ENCODE assay signal across 8 cellular contexts in genomic region chr5:143014017-143014651, GRCh38.
DNase-seq lines count a peak whose midpoint lies in the region; ATAC-seq, FAIRE-seq and TF ChIP-seq lines count a peak whose summit lies in the region.

No MANE protein-coding gene starts in this region.

- H4K20me1 ChIP-seq in OCI-LY1 (ENCODE audit: insufficient read depth, low read length) (no peaks in the 10 kb centered on the region), endothelial cell of umbilical vein (replicated peaks; ENCODE audit: control insufficient read depth, extremely low read depth, insufficient read depth, low read length) (no peaks in the 10 kb centered on the region)

- TF ChIP-seq CTCF in OCI-LY1 (IDR thresholded peaks at IDR 0.05; ENCODE audit: low read length) (peak; percentile 68), endothelial cell of umbilical vein (IDR thresholded peaks at IDR 0.05; ENCODE audit: extremely low read depth in 1 of 2, insufficient read depth in 1 of 2, low read depth in 1 of 2, low read length in 2 of 2) (peak; percentile 46)

- no peak overlapping the region for H3K4me3 Mint-ChIP-seq in activated T-cell treated with anti-CD3 and anti-CD28 coated beads, Interleukin-2, amount 50 U/mL, for 72 hours

- H3K27me3 Mint-ChIP-seq in activated T-cell treated with anti-CD3 and anti-CD28 coated beads, Interleukin-2, amount 50 U/mL, for 72 hours (ENCODE audit: low read depth): no peaks in the 10 kb centered on the region

- H3K4me2 ChIP-seq in OCI-LY1 (ENCODE audit: low read length): no peak overlapping the region
- H3K4me2 ChIP-seq in endothelial cell of umbilical vein (ENCODE audit: insufficient read depth, low read length): no peak overlapping the region

- H3K9ac ChIP-seq in OCI-LY1 (ENCODE audit: low read length) (no peak overlapping the region), endothelial cell of umbilical vein (replicated peaks; ENCODE audit: extremely low read depth, insufficient read depth, low read length) (no peak overlapping the region)

- H3K9me1 ChIP-seq in endothelial cell of umbilical vein (replicated peaks; ENCODE audit: control insufficient read depth, extremely low read depth, insufficient read depth, low read length): no peaks in the 10 kb centered on the region

- peaks cover 4 to 5% of the 10 kb centered on the region in 2 donors for H3K9me3 Mint-ChIP-seq in activated T-cell treated with anti-CD3 and anti-CD28 coated beads, Interleukin-2, amount 50 U/mL, for 72 hours

- no peak for TF ChIP-seq POLR2A in endothelial cell of umbilical vein (IDR thresholded peaks at IDR 0.05; ENCODE audit: low read depth, low read length)

- H3K36me3 Mint-ChIP-seq in activated T-cell treated with anti-CD3 and anti-CD28 coated beads, Interleukin-2, amount 50 U/mL, for 72 hours (ENCODE audit: insufficient read depth in 2 of 2): peaks cover 7 to 13% of the 10 kb centered on the region in 2 donors

- dilution Hi-C loops in endothelial cell of umbilical vein (cut with MboI; ENCODE audit: extremely low pct_ligation_motif_present, low sequenced_read_pairs): no loop called here

- H3F3A ChIP-seq in OCI-LY1 (ENCODE audit: insufficient read depth, low read length): no peaks in the 10 kb centered on the region

- POLR2A ChIA-PET in endothelial cell of umbilical vein (lab: Charles Lee): no interaction called here

- H3K27ac ChIP-seq in OCI-LY1 (ENCODE audit: low read depth, low read length, poor library complexity, severe bottlenecking) (no peak overlapping the region), endothelial cell of umbilical vein (ENCODE audit: insufficient read depth, low read depth, low read length) (no peak overlapping the region)

- H2AFZ ChIP-seq in OCI-LY1 (ENCODE audit: low read length) (no peak overlapping the region), endothelial cell of umbilical vein (ENCODE audit: low read depth, low read length) (no peak overlapping the region)

- H3K9me2 ChIP-seq in OCI-LY1 (ENCODE audit: low read depth, low read length): no peaks in the 10 kb centered on the region

- H3K36me3 ChIP-seq in OCI-LY1 (ENCODE audit: insufficient read depth, low read length) (no peaks in the 10 kb centered on the region), endothelial cell of umbilical vein (ENCODE audit: control insufficient read depth in 2 of 2, extremely low read depth in 1 of 2, insufficient read depth in 2 of 2, low read length in 2 of 2) (no peaks in the 10 kb centered on the region)

- H3K27me3 ChIP-seq in OCI-LY1 (ENCODE audit: insufficient read depth, low read length) (no peaks in the 10 kb centered on the region), endothelial cell of umbilical vein (ENCODE audit: control insufficient read depth in 2 of 2, insufficient read depth in 2 of 2, low read length in 2 of 2) (no peaks in the 10 kb centered on the region)

- peaks cover 41% of the 10 kb centered on the region for H3K4me1 Mint-ChIP-seq in activated T-cell treated with anti-CD3 and anti-CD28 coated beads, Interleukin-2, amount 50 U/mL, for 72 hours (ENCODE audit: low read depth)

- intact Hi-C loops in endothelial cell of umbilical vein (cut with micrococcal nuclease): no loop called here

- no peak for ATAC-seq in activated T-cell treated with anti-CD3 and anti-CD28 coated beads, Interleukin-2, amount 50 U/mL, for 72 hours (replicated peaks in 1 of 2)

- BruUV-seq in endothelial cell of umbilical vein (replicated peaks; lab: Mats Ljungman, UMichigan): no TSS peak

- peak; percentile 42 to 55 for DNase-seq in activated T-cell treated with anti-CD3 and anti-CD28 coated beads, Interleukin-2, amount 50 U/mL, for 72 hours
- DNase-seq in activated T-cell treated with anti-CD3 and anti-CD28 coated beads for 4 hours (no peak), endothelial cell of umbilical vein (ENCODE audit: low read depth, low spot score) (no peak), medulla oblongata (ENCODE audit: extremely low spot score) (no peak), NCI-H226 (no peak), MV-4-11 (lab: John Stamatoyannopoulos, UW) (no peak)
- DNase-seq in stimulated activated CD4-positive, alpha-beta T cell treated with anti-CD3 and anti-CD28 coated beads, Interleukin-1b, Interleukin-23, amount 100 ng/mL, for 48 hours: peak; percentile 51

- no peak overlapping the region for H3K4me3 ChIP-seq in OCI-LY1 (ENCODE audit: low read depth, low read length, poor library complexity, severe bottlenecking)
- H3K4me3 ChIP-seq in endothelial cell of umbilical vein (replicated peaks in 1 of 3; ENCODE audit: insufficient read depth in 1 of 3, low read depth in 1 of 3, low read length in 3 of 3): no peak overlapping the region

- H3K4me1 ChIP-seq in OCI-LY1 (ENCODE audit: insufficient read depth, low read length, severe bottlenecking) (peaks cover 30% of the 10 kb centered on the region), endothelial cell of umbilical vein (ENCODE audit: control insufficient read depth, extremely low read depth, insufficient read depth, low read length) (no peaks in the 10 kb centered on the region)

- H3K9me3 ChIP-seq in OCI-LY1 (ENCODE audit: low read length) (no peaks in the 10 kb centered on the region), endothelial cell of umbilical vein (replicated peaks; ENCODE audit: control insufficient read depth, insufficient read depth, low read length) (no peaks in the 10 kb centered on the region)

- H3K79me2 ChIP-seq in OCI-LY1 (ENCODE audit: insufficient read depth, low read length): no peaks in the 10 kb centered on the region
- H3K79me2 ChIP-seq in endothelial cell of umbilical vein (ENCODE audit: control insufficient read depth, insufficient read depth, low read length): no peaks in the 10 kb centered on the region

- FAIRE-seq in endothelial cell of umbilical vein (lab: Jason Lieb, UNC): no peak

- peak overlapping the region; percentile 54 for H3K27ac Mint-ChIP-seq in activated T-cell treated with anti-CD3 and anti-CD28 coated beads, Interleukin-2, amount 50 U/mL, for 72 hours

- CTCF ChIA-PET in endothelial cell of umbilical vein (lab: Charles Lee): interaction anchor here (0.6 to 1.3 kb wide), 2 partner anchors 340 to 390 kb away, joined by 3 read pairs; no protein-coding TSS in a partner anchor

TF ChIP-seq in endothelial cell of umbilical vein, 7 proteins besides CTCF, POLR2A, EP300 and RAD21:
- TF ChIP-seq FOS (IDR thresholded peaks at IDR 0.05; ENCODE audit: borderline replicate concordance, insufficient read depth, low read length) (no peak), MYC (IDR thresholded peaks at IDR 0.05; ENCODE audit: low read depth, low read length) (no peak), EZH2 (IDR thresholded peaks at IDR 0.05; ENCODE audit: borderline replicate concordance, low read depth, low read length, severe bottlenecking) (no peak), GATA2 (IDR thresholded peaks at IDR 0.05; ENCODE audit: insufficient read depth, insufficient read length, low read depth, low read length) (no peak), POLR2AphosphoS5 (IDR thresholded peaks at IDR 0.05; ENCODE audit: insufficient read depth, low read depth, low read length) (no peak), JUN (IDR thresholded peaks at IDR 0.05; ENCODE audit: borderline replicate concordance, insufficient read depth, insufficient read length, low read depth) (no peak)
- TF ChIP-seq, protein P1, sequence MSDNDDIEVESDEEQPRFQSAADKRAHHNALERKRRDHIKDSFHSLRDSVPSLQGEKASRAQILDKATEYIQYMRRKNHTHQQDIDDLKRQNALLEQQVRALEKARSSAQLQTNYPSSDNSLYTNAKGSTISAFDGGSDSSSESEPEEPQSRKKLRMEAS (IDR thresholded peaks at IDR 0.05; ENCODE audit: insufficient read depth, insufficient read length): no peak

Comparison
In these comparisons a context has a peak if more than half of its experiments do, and no peak if none do; other contexts are left out.
1. DNase-seq: peak in activated T-cell treated with anti-CD3 and anti-CD28 coated beads, Interleukin-2, amount 50 U/mL, for 72 hours (2 of 2) and stimulated activated CD4-positive, alpha-beta T cell treated with anti-CD3 and anti-CD28 coated beads, Interleukin-1b, Interleukin-23, amount 100 ng/mL, for 48 hours (single experiment); none in activated T-cell treated with anti-CD3 and anti-CD28 coated beads for 4 hours (single experiment), endothelial cell of umbilical vein (single experiment), medulla oblongata (single experiment), NCI-H226 (single experiment) and MV-4-11 (single experiment).